ENCODE assay signal across 23 cellular contexts in genomic region chr6:126143650-126144260, GRCh38.
DNase-seq lines count a peak whose midpoint lies in the region; ATAC-seq, FAIRE-seq and TF ChIP-seq lines count a peak whose summit lies in the region.
"Had no signal": no experiment of that assay in that cellular context is flagged by ENCODE, and none has a peak within 500 bp of the region (broad histone marks: within the 10 kb centered on the region; RNA-seq: fewer than 3 reads in every experiment).

No MANE protein-coding gene starts in this region.

- TF ChIP-seq CTCF in astrocyte (IDR thresholded peaks at IDR 0.05; ENCODE audit: insufficient read depth, low read depth, low read length): no peak

- H3K4me1 Mint-ChIP-seq in astrocyte (ENCODE audit: low read depth, unreplicated experiment): peaks cover 5% of the 10 kb centered on the region
- H3K4me1 Mint-ChIP-seq: activated CD4-positive, alpha-beta T cell treated with anti-CD3 and anti-CD28 coated beads for 36 hours; activated naive CD4-positive, alpha-beta T cell treated with anti-CD3 and anti-CD28 coated beads, Interleukin-2, amount 10 ng/mL, durations not matched to agents 7 days and 5 days had no signal

- DNase-seq in left cardiac atrium (no peak), right cardiac atrium (no peak), astrocyte (ENCODE audit: low read depth) (peak; percentile 53), NCI-H1694 (lab: John Stamatoyannopoulos, UW) (no peak)
- DNase-seq in stimulated activated naive CD4-positive, alpha-beta T cell (lab: John Stamatoyannopoulos, UW): no peak
- no peak for DNase-seq in activated CD4-positive, alpha-beta T cell treated with anti-CD3 and anti-CD28 coated beads, Interleukin-2, amount 50 U/mL, for 48 hours
- DNase-seq: activated CD4-positive, alpha-beta T cell treated with anti-CD3 and anti-CD28 coated beads for 36 hours; activated naive CD4-positive, alpha-beta T cell treated with anti-CD3 and anti-CD28 coated beads, Interleukin-2, amount 10 ng/mL, durations not matched to agents 7 days and 5 days; activated T-cell treated with anti-CD3 and anti-CD28 coated beads, Interleukin-2, amount 50 U/mL, for 72 hours; effector memory CD8-positive, alpha-beta T cell; KG1; left lung; MV-4-11; NCI-H82; OCI-M1; Right ventricle myocardium superior; SW 1271; upper lobe of right lung had no signal

- no peak for FAIRE-seq in astrocyte (lab: Jason Lieb, UNC)
- FAIRE-seq in islet of Langerhans (lab: Jason Lieb, UNC): peak; percentile 21
- FAIRE-seq: A204.1, G401.6 had no signal

- WGBS in right cardiac atrium: 49% methylated on average over 3 of the region's 3 CpGs

- H3K27me3 Mint-ChIP-seq in astrocyte (ENCODE audit: low read depth, unreplicated experiment): no peaks in the 10 kb centered on the region
- H3K27me3 Mint-ChIP-seq: activated CD4-positive, alpha-beta T cell treated with anti-CD3 and anti-CD28 coated beads for 36 hours; activated naive CD4-positive, alpha-beta T cell treated with anti-CD3 and anti-CD28 coated beads, Interleukin-2, amount 10 ng/mL, durations not matched to agents 7 days and 5 days; effector memory CD8-positive, alpha-beta T cell had no signal

- no peaks in the 10 kb centered on the region for H3K36me3 Mint-ChIP-seq in astrocyte (ENCODE audit: low read depth, unreplicated experiment)
- H3K36me3 Mint-ChIP-seq: activated naive CD4-positive, alpha-beta T cell treated with anti-CD3 and anti-CD28 coated beads, Interleukin-2, amount 10 ng/mL, durations not matched to agents 7 days and 5 days had no signal

- H3K4me1 ChIP-seq in right cardiac atrium (ENCODE audit: control insufficient read depth, insufficient read depth, low read length) (no peaks in the 10 kb centered on the region), astrocyte (ENCODE audit: insufficient read depth, low read length) (peaks cover 7% of the 10 kb centered on the region)
- H3K4me1 ChIP-seq: ascending aorta, left lung, upper lobe of right lung had no signal

- no peaks in the 10 kb centered on the region for H4K20me1 ChIP-seq in astrocyte (ENCODE audit: insufficient read depth, low read length)

- H3K9ac ChIP-seq in astrocyte (ENCODE audit: low read length): no peak overlapping the region

- H3K4me3 Mint-ChIP-seq in astrocyte (ENCODE audit: unreplicated experiment): no peak overlapping the region
- H3K4me3 Mint-ChIP-seq: activated CD4-positive, alpha-beta T cell treated with anti-CD3 and anti-CD28 coated beads for 36 hours; activated naive CD4-positive, alpha-beta T cell treated with anti-CD3 and anti-CD28 coated beads, Interleukin-2, amount 10 ng/mL, durations not matched to agents 7 days and 5 days; activated T-cell treated with anti-CD3 and anti-CD28 coated beads, Interleukin-2, amount 50 U/mL, for 72 hours; effector memory CD8-positive, alpha-beta T cell had no signal

- H3K27ac ChIP-seq in right cardiac atrium (ENCODE audit: low read length) (no peak overlapping the region), astrocyte (ENCODE audit: low read depth, low read length) (no peak overlapping the region)
- H3K27ac ChIP-seq: ascending aorta, left lung, upper lobe of right lung had no signal

- no peaks in the 10 kb centered on the region for H3K27me3 ChIP-seq in right cardiac atrium (ENCODE audit: control insufficient read depth, insufficient read depth)
- no peaks in the 10 kb centered on the region for H3K27me3 ChIP-seq in astrocyte (ENCODE audit: insufficient read depth, low read length)
- H3K27me3 ChIP-seq: ascending aorta, left lung, upper lobe of right lung had no signal

- H2AFZ ChIP-seq in astrocyte (ENCODE audit: low read depth, low read length): no peak overlapping the region

- H3K9me3 ChIP-seq in right cardiac atrium (ENCODE audit: control insufficient read depth, low read length) (no peaks in the 10 kb centered on the region), astrocyte (ENCODE audit: insufficient read depth, low read depth, low read length) (no peaks in the 10 kb centered on the region)
- H3K9me3 ChIP-seq: upper lobe of right lung had no signal

- no peak overlapping the region for H3K27ac Mint-ChIP-seq in astrocyte (ENCODE audit: unreplicated experiment)
- H3K27ac Mint-ChIP-seq: activated CD4-positive, alpha-beta T cell treated with anti-CD3 and anti-CD28 coated beads for 36 hours; activated naive CD4-positive, alpha-beta T cell treated with anti-CD3 and anti-CD28 coated beads, Interleukin-2, amount 10 ng/mL, durations not matched to agents 7 days and 5 days; activated T-cell treated with anti-CD3 and anti-CD28 coated beads, Interleukin-2, amount 50 U/mL, for 72 hours; effector memory CD8-positive, alpha-beta T cell had no signal

- peaks cover 6% of the 10 kb centered on the region for H3K9me3 Mint-ChIP-seq in astrocyte (ENCODE audit: unreplicated experiment)
- H3K9me3 Mint-ChIP-seq: activated naive CD4-positive, alpha-beta T cell treated with anti-CD3 and anti-CD28 coated beads, Interleukin-2, amount 10 ng/mL, durations not matched to agents 7 days and 5 days; activated T-cell treated with anti-CD3 and anti-CD28 coated beads, Interleukin-2, amount 50 U/mL, for 72 hours; effector memory CD8-positive, alpha-beta T cell had no signal

- H3K36me3 ChIP-seq in astrocyte (ENCODE audit: insufficient read depth, low read length): no peaks in the 10 kb centered on the region
- H3K36me3 ChIP-seq: ascending aorta, left lung, upper lobe of right lung had no signal

- no peaks in the 10 kb centered on the region for H3K79me2 ChIP-seq in astrocyte (ENCODE audit: insufficient read depth, low read length)

- intact Hi-C loops in left cardiac atrium (cut with DNase I) (no loop called here), right cardiac atrium (cut with DNase I) (no loop called here)

- no peak overlapping the region for H3K4me3 ChIP-seq in right cardiac atrium (ENCODE audit: low read length)
- H3K4me3 ChIP-seq in astrocyte (ENCODE audit: insufficient read depth, low read depth, low read length): no peak overlapping the region
- H3K4me3 ChIP-seq: ascending aorta, left lung, upper lobe of right lung had no signal

- peak overlapping the region; percentile 46 for H3K4me2 ChIP-seq in astrocyte (ENCODE audit: low read length)

- ATAC-seq in left cardiac atrium: peak; percentile 57 to 67
- ATAC-seq in right cardiac atrium: no peak
- ATAC-seq in SK-N-SH treated with all-trans-retinoic acid at 6 μM for 48 hours: no peak
- ATAC-seq: activated CD4-positive, alpha-beta T cell treated with anti-CD3 and anti-CD28 coated beads for 36 hours; activated T-cell treated with anti-CD3 and anti-CD28 coated beads, Interleukin-2, amount 50 U/mL, for 72 hours; effector memory CD8-positive, alpha-beta T cell; left lung; upper lobe of right lung had no signal

TF ChIP-seq in SK-N-SH treated with all-trans-retinoic acid at 6 μM for 48 hours, 23 proteins besides CTCF, POLR2A, EP300 and RAD21 (continues in another document):
- TF ChIP-seq ZFP30 (CRISPR knock-in tag; IDR thresholded peaks at IDR 0.05) (no peak), BACH2 (CRISPR knock-in tag; IDR thresholded peaks at IDR 0.05; ENCODE audit: borderline replicate concordance) (no peak), ISL1 (CRISPR knock-in tag; IDR thresholded peaks at IDR 0.05) (no peak), OSR1 (CRISPR knock-in tag; IDR thresholded peaks at IDR 0.05) (no peak), SNAI2 (CRISPR knock-in tag; IDR thresholded peaks at IDR 0.05) (no peak), CREB5 (CRISPR knock-in tag; IDR thresholded peaks at IDR 0.05; ENCODE audit: low read depth) (no peak), TSHZ2 (CRISPR knock-in tag; IDR thresholded peaks at IDR 0.05) (no peak), TOX (CRISPR knock-in tag; IDR thresholded peaks at IDR 0.05; ENCODE audit: borderline replicate concordance) (no peak)

Comparison
In these comparisons a context has a peak if more than half of its experiments do, and no peak if none do; other contexts are left out.
1. ATAC-seq: peak in left cardiac atrium (2 of 2); none in right cardiac atrium (0 of 2) and SK-N-SH treated with all-trans-retinoic acid at 6 μM for 48 hours (single experiment).